20 cellular contexts compared by ENCODE assay signal in the genomic region with DNA sequence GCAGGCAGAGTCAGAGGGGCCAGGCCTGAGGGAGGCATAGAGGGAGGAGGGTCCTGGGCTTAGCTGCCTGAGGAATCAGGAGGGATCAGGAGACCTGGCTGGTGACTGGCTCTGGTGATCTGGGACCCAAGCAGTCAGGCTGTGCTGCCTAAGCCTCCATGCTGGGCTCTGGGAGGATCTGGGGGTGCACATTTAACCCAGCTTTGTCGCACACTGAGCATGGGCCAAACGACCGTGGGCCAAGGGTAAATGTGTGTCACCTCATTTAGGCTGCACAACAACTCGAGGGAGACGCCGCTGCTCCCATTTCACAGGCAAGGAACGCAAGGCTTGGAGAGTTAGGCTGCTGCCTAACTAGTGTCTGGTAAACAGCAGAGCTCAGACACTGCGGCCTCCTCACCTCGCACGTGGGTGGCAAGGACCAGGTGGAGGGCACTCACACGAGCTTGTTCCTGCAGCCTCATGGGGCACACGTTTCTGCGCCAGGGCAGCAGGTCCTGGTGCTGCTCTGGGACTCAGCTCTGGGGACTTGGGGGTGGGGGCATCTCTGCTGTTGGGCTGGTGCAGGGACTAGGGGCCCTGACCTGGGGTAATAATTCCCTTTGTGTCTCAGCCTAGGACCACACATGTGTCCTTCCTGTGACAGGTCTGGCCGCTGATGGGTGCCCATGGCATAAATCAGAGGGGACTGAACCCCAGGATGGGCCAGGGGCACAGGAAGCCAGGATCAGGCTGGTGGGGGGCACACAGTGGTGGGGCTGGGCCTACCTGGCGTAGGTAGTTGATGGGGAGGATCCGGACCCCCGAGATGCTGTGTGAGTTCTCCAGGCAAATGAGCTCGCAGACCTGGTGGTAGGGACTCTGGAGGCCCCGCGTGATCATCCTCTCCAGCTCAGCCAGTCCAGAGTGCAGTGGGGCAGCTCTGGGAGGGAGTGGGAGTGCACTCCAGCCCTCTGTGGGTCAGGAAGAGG. TPM values are rescaled to one million over a fixed set of nuclear protein-coding genes. Genes with fewer than 3 reads are reported as not detected.
DNase-seq lines count a peak whose midpoint lies in the region; ATAC-seq, FAIRE-seq and TF ChIP-seq lines count a peak whose summit lies in the region.
"Had no signal": no experiment of that assay in that cellular context is flagged by ENCODE, and none has a peak within 500 bp of the region (broad histone marks: within the 10 kb centered on the region; RNA-seq: fewer than 3 reads in every experiment).

No MANE protein-coding gene starts in this region.

- H2BK20ac ChIP-seq in H1 (ENCODE audit: low read length), result no peak overlapping the region

- H3K9ac ChIP-seq in PC-3 (ENCODE audit: low read length) (no peak overlapping the region), H1 (replicated peaks in 1 of 4; ENCODE audit: extremely low read depth in 1 of 4, low read depth in 3 of 4, low read length in 3 of 4) (no peak overlapping the region)

- H4K91ac ChIP-seq in H1 (replicated peaks; ENCODE audit: insufficient read length, low read length), result peak overlapping the region; percentile 42

- peaks cover 4% of the 10 kb centered on the region; the same call in 1 of the 2 replicates for H3K23me2 ChIP-seq in H1 (ENCODE audit: low read depth, low read length)

- no peak overlapping the region for H4K5ac ChIP-seq in H1 (ENCODE audit: insufficient read length, low read depth, low read length)

- no peaks in the 10 kb centered on the region for H3K27me3 Mint-ChIP-seq in Caco-2 (ENCODE audit: insufficient read depth, unreplicated experiment)

- CTCF ChIA-PET in Caco-2 (lab: Charles Lee) (interaction anchor here (0.6 to 3.0 kb wide), 17 partner anchors 9 to 171 kb away, joined by 3 to 30 read pairs (median 4); partner anchors contain the start of genes AFMID and TK1), PC-3 (lab: Charles Lee) (interaction anchor here (0.6 to 2.1 kb wide), 12 partner anchors 22 to 231 kb away, joined by 3 to 37 read pairs (median 10); partner anchors contain the start of genes AFMID, SOCS3 and TK1), H1 (lab: Charles Lee; ENCODE audit: partially characterized antibody) (interaction anchor here (0.7 to 5.6 kb wide), 56 partner anchors 8 to 247 kb away, joined by 3 to 53 read pairs (median 6); partner anchors contain the start of genes BIRC5 and TMEM235)

- H3K27ac ChIP-seq in PC-3 (ENCODE audit: low read length) (no peak overlapping the region), H1 (ENCODE audit: low read depth, low read length) (no peak overlapping the region), psoas muscle (no peak overlapping the region), esophagus muscularis mucosa (replicated peaks in 1 of 4) (no peak overlapping the region)
- H3K27ac ChIP-seq: PC-9, SK-N-MC, vagina had no signal

- TF ChIP-seq CTCF in Caco-2 (IDR thresholded peaks at IDR 0.05; ENCODE audit: insufficient read depth in 1 of 2, low read depth in 1 of 2, low read length in 1 of 2, severe bottlenecking in 1 of 2, unreplicated experiment in 1 of 2), result no peak
- TF ChIP-seq CTCF in PC-3 (conservative IDR thresholded peaks at IDR 0.05; ENCODE audit: low read depth, low read length), result no peak
- TF ChIP-seq CTCF in H1 (IDR thresholded peaks at IDR 0.05; ENCODE audit: control extremely low read depth in 1 of 3, insufficient read depth in 1 of 3, low read depth in 1 of 3, low read length in 3 of 3), result no peak
- TF ChIP-seq CTCF in psoas muscle (IDR thresholded peaks at IDR 0.05), result no peak
- no peak for TF ChIP-seq CTCF in esophagus muscularis mucosa (IDR thresholded peaks at IDR 0.05)

- TF ChIP-seq POLR2A in H1 (IDR thresholded peaks at IDR 0.05; ENCODE audit: control extremely low read depth in 1 of 2, low read depth in 2 of 2, low read length in 2 of 2) (no peak), esophagus muscularis mucosa (IDR thresholded peaks at IDR 0.05; ENCODE audit: low read depth) (no peak)

- intact Hi-C loops in Caco-2 (cut with micrococcal nuclease; ENCODE audit: unreplicated experiment), result loop anchor here (1.0 to 2.0 kb wide), 2 partner anchors 137 to 172 kb away; no protein-coding TSS in a partner anchor
- intact Hi-C loops in PC-3 (cut with micrococcal nuclease), result loop anchor here (5.0 kb wide), 2 partner anchors 63 to 233 kb away; partner anchors contain the start of genes AFMID and TK1
- intact Hi-C loops in psoas muscle (cut with DNase I), result loop anchor here (2.0 to 5.0 kb wide), 4 partner anchors 63 to 228 kb away; partner anchors contain the start of genes AFMID (in 1 of the 2) and TK1 (in 1 of the 2)
- intact Hi-C loops in esophagus muscularis mucosa (cut with DNase I), result loop anchor here (5.0 kb wide), 2 partner anchors 83 to 233 kb away; partner anchors contain the start of gene SYNGR2

- H4K8ac ChIP-seq in H1 (ENCODE audit: extremely low read depth, insufficient read depth, low read length), result peak overlapping the region; percentile 74

- ATAC-seq in PC-3, result no peak
- no peak for ATAC-seq in psoas muscle

- H3K23ac ChIP-seq in H1 (ENCODE audit: insufficient read length), result no peak overlapping the region

- H3K9me3 ChIP-seq in Caco-2, result no peaks in the 10 kb centered on the region
- H3K9me3 ChIP-seq in PC-3 (ENCODE audit: low read length), result no peaks in the 10 kb centered on the region
- no peaks in the 10 kb centered on the region for H3K9me3 ChIP-seq in H1 (ENCODE audit: insufficient read depth in 2 of 2, low read depth in 1 of 2, low read length in 1 of 2)
- H3K9me3 ChIP-seq in psoas muscle, result no peaks in the 10 kb centered on the region
- no peaks in the 10 kb centered on the region for H3K9me3 ChIP-seq in esophagus muscularis mucosa
- H3K9me3 ChIP-seq: stomach, vagina had no signal

- no peak for TF ChIP-seq RAD21 in H1 (IDR thresholded peaks at IDR 0.05 in 1 of 2, conservative IDR thresholded peaks at IDR 0.05 in 1 of 2; ENCODE audit: low read depth in 2 of 2, low read length in 2 of 2)

- H3K4me3 ChIP-seq in Caco-2 (ENCODE audit: low read depth, low read length) (no peak overlapping the region), PC-3 (ENCODE audit: low read length) (no peak overlapping the region), H1 (ENCODE audit: extremely low read depth in 1 of 4, insufficient read depth in 2 of 4, low read depth in 3 of 4, low read length in 4 of 4) (peak overlapping the region in 3 of 4 experiments; percentile 6 to 23 (median 17); a peak in 1 of 8 replicates), psoas muscle (peak overlapping the region; percentile 41), esophagus muscularis mucosa (no peak overlapping the region)
- H3K4me3 ChIP-seq: K562, SK-N-MC, vagina had no signal

- no peaks in the 10 kb centered on the region for H3F3A ChIP-seq in PC-3 (ENCODE audit: low read length, unreplicated experiment)

- no peak for FAIRE-seq in H1 (lab: Jason Lieb, UNC)
- FAIRE-seq: endometrium, islet of Langerhans had no signal

- POLR2A ChIA-PET in Caco-2 (lab: Charles Lee), result interaction anchor here (0.6 to 1.0 kb wide), 3 partner anchors 63 to 172 kb away, joined by 3 read pairs; partner anchors contain the start of genes AFMID and TK1
- POLR2A ChIA-PET in PC-3 (lab: Charles Lee; ENCODE audit: unreplicated experiment), result interaction anchor here (0.6 kb wide), 1 partner anchor 155 kb away, joined by 4 read pairs; no protein-coding TSS in a partner anchor
- POLR2A ChIA-PET in H1 (lab: Charles Lee; ENCODE audit: partially characterized antibody), result interaction anchor here (0.7 to 3.1 kb wide), 6 partner anchors 13 to 77 kb away, joined by 3 to 19 read pairs (median 6); no protein-coding TSS in a partner anchor

- H2BK15ac ChIP-seq in H1 (ENCODE audit: low read length), result peak overlapping the region; percentile 66; the same call in 1 of the 2 replicates

- peaks cover 19% of the 10 kb centered on the region for H3K4me1 Mint-ChIP-seq in Caco-2 (ENCODE audit: low read depth, unreplicated experiment)

- BruUV-seq in Caco-2 (replicated peaks; lab: Mats Ljungman, UMichigan) (no TSS peak), PC-3 (replicated peaks; lab: Mats Ljungman, UMichigan) (no TSS peak)

- no peak overlapping the region for H3K4me3 Mint-ChIP-seq in Caco-2 (ENCODE audit: unreplicated experiment)
- H3K4me3 Mint-ChIP-seq: memory B cell had no signal

- peak overlapping the region; percentile 30; the same call in 1 of the 2 replicates for H2BK5ac ChIP-seq in H1 (ENCODE audit: low read depth, low read length)

- H3K4me1 ChIP-seq in Caco-2 (peaks cover 13% of the 10 kb centered on the region), PC-3 (ENCODE audit: insufficient read depth, low read length) (peaks cover 18% of the 10 kb centered on the region), H1 (replicated peaks in 1 of 4; ENCODE audit: control insufficient read depth in 3 of 4, insufficient read depth in 4 of 4, low read length in 3 of 4) (peaks cover 0 to 23% (median 13%) of the 10 kb centered on the region in 4 experiments; a peak in 5 of 7 replicates), psoas muscle (peaks cover 13% of the 10 kb centered on the region), esophagus muscularis mucosa (peaks cover 12 to 36% (median 31%) of the 10 kb centered on the region in 4 donors)

- H4K20me1 ChIP-seq in PC-3 (ENCODE audit: low read length) (no peaks in the 10 kb centered on the region), H1 (replicated peaks in 1 of 2; ENCODE audit: control insufficient read depth in 1 of 2, insufficient read depth in 2 of 2, low read length in 2 of 2) (no peaks in the 10 kb centered on the region)

- H2AFZ ChIP-seq in PC-3 (ENCODE audit: low read length) (no peak overlapping the region), H1 (ENCODE audit: low read length) (no peak overlapping the region)

- TF ChIP-seq EP300 in H1 (IDR thresholded peaks at IDR 0.05; ENCODE audit: borderline replicate concordance in 1 of 2, low read depth in 2 of 2, low read length in 2 of 2), result no peak
- no peak for TF ChIP-seq EP300 in esophagus muscularis mucosa (IDR thresholded peaks at IDR 0.05)

- DNase-seq in Caco-2 (no peak), PC-3 (no peak), H1 (ENCODE audit: low read depth in 1 of 2, low spot score in 2 of 2) (no peak), psoas muscle (no peak), 8988T (no peak), esophagus muscularis mucosa (ENCODE audit: extremely low spot score) (no peak), activated T-cell treated with anti-CD3 and anti-CD28 coated beads for 4 hours (no peak), NCI-H446 (lab: John Stamatoyannopoulos, UW) (no peak)

- no peaks in the 10 kb centered on the region for H3K9me2 ChIP-seq in PC-3 (replicated peaks; ENCODE audit: low read length)

- peak overlapping the region; percentile 45 for H3K27ac Mint-ChIP-seq in Caco-2 (ENCODE audit: unreplicated experiment)
- H3K27ac Mint-ChIP-seq: memory B cell had no signal

- no peak overlapping the region for H3K56ac ChIP-seq in H1 (replicated peaks; ENCODE audit: insufficient read length, low read depth, low read length)

- peak overlapping the region; percentile 97 for H2BK12ac ChIP-seq in H1 (ENCODE audit: low read depth, low read length)

- H3K18ac ChIP-seq in H1 (ENCODE audit: extremely low read depth, low read length), result peak overlapping the region; percentile 24

- no peak overlapping the region for H3K14ac ChIP-seq in H1 (ENCODE audit: insufficient read length)

- no peak overlapping the region for H2AK5ac ChIP-seq in H1 (ENCODE audit: low read depth, low read length)

- no peak overlapping the region for H3K4ac ChIP-seq in H1 (replicated peaks; ENCODE audit: insufficient read length, low read depth, low read length)

- H3K79me2 ChIP-seq in PC-3 (ENCODE audit: low read length), result 0 out of 2 replicates have a peak, but pooled peaks cover 4% of the 10 kb centered on the region
- no peaks in the 10 kb centered on the region for H3K79me2 ChIP-seq in H1 (ENCODE audit: control insufficient read depth in 1 of 2, insufficient read depth in 2 of 2, low read length in 2 of 2)

- H3K79me1 ChIP-seq in H1 (ENCODE audit: low read depth, low read length), result no peaks in the 10 kb centered on the region

- H3K36me3 ChIP-seq in Caco-2 (ENCODE audit: control insufficient read depth, insufficient read depth, low read length) (no peaks in the 10 kb centered on the region), PC-3 (ENCODE audit: low read depth, low read length) (no peaks in the 10 kb centered on the region), H1 (ENCODE audit: control insufficient read depth in 2 of 4, insufficient read depth in 4 of 4, low read length in 3 of 4) (no peaks in the 10 kb centered on the region), psoas muscle (ENCODE audit: insufficient read depth in 1 of 2, low read depth in 1 of 2) (no peaks in the 10 kb centered on the region), esophagus muscularis mucosa (no peaks in the 10 kb centered on the region)
- H3K36me3 ChIP-seq: stomach, vagina had no signal

- 82% methylated on average over 19 of the region's 20 CpGs; no CpG with 5 or more reads in 1 of the 2 experiments for WGBS in H1 (ENCODE audit: extremely low coverage in 1 of 2, insufficient coverage in 1 of 2, insufficient read length in 1 of 2, insufficient replicate concordance in 2 of 2, low coverage in 1 of 2, low lambda C conversion rate in 2 of 2, missing lambda C conversion rate in 1 of 2), 2 experiments
- WGBS in psoas muscle, 3 donors, result 64 to 67% (median 66%) methylated on average over 19 to 20 of the region's 20 CpGs
- WGBS in esophagus muscularis mucosa, result 100% methylated on average over 1 of the region's 20 CpGs

- peak overlapping the region; percentile 41 for H2BK120ac ChIP-seq in H1 (replicated peaks; ENCODE audit: low read depth, low read length)

- peak overlapping the region; percentile 82; the same call in 1 of the 2 replicates for H3K4me2 ChIP-seq in PC-3 (ENCODE audit: low read length)
- H3K4me2 ChIP-seq in H1 (ENCODE audit: insufficient read depth in 1 of 2, low read depth in 2 of 2, low read length in 2 of 2), result peak overlapping the region in 1 of 2 experiments; percentile 18; a peak in 1 of 4 replicates

- H3K36me3 Mint-ChIP-seq in Caco-2 (ENCODE audit: insufficient read depth, unreplicated experiment), result peaks cover 6% of the 10 kb centered on the region
- H3K36me3 Mint-ChIP-seq: memory B cell had no signal

- H3K27me3 ChIP-seq in Caco-2 (replicated peaks; ENCODE audit: control insufficient read depth, insufficient read depth, low read length) (no peaks in the 10 kb centered on the region), PC-3 (ENCODE audit: low read length) (no peaks in the 10 kb centered on the region), H1 (replicated peaks in 1 of 4; ENCODE audit: control insufficient read depth in 3 of 4, extremely low read depth in 1 of 4, insufficient read depth in 3 of 4, low read length in 3 of 4) (no peaks in the 10 kb centered on the region), psoas muscle (ENCODE audit: insufficient read depth in 3 of 3, low read length in 2 of 3) (no peaks in the 10 kb centered on the region), esophagus muscularis mucosa (peaks cover 0 to 13% (median 0%) of the 10 kb centered on the region in 4 donors)
- H3K27me3 ChIP-seq: vagina had no signal

- peaks cover 8% of the 10 kb centered on the region for H3K9me3 Mint-ChIP-seq in Caco-2 (ENCODE audit: unreplicated experiment)

RNA-seq across cellular contexts. Expression of gene TMEM235, which starts 18.7 kb away (rescaled TPM):
- total RNA-seq in Caco-2 (2022), result not detected in 2 replicates
- total RNA-seq in PC-3 (2014; rRNA removed), result not detected in 2 replicates
- 0.15 TPM in 1 of 2 replicates, not detected in the other for total RNA-seq in H1 (2021; fragmentation: NEBNext Ultra II Directional; extraction: Animal tissue kit (Norgen Biotek cat#: 25700))
- polyA plus RNA-seq in H1 (2011; rRNA removed), result 0.05 and 0.14 TPM in 2 replicates
- 0.17 TPM for polyA plus RNA-seq in H1 (2011; cell fraction: cytosol; rRNA removed)
- polyA plus RNA-seq in H1 (2011; cell fraction: nucleus; rRNA removed), result 0.68 TPM
- 0.13 to 0.36 TPM (median 0.23 TPM) in 4 replicates for polyA plus RNA-seq in H1 (2012, experiment 1 of 2)
- polyA plus RNA-seq in H1 (2012, experiment 2 of 2), result not detected
- 0.02 TPM for polyA plus RNA-seq in H1 (2013, experiment 1 of 2)
- not detected for polyA plus RNA-seq in H1 (2013, experiment 2 of 2)
- polyA minus RNA-seq in H1 (2011; rRNA and poly(A)+ RNA removed), result not detected in 2 replicates
- not detected for polyA minus RNA-seq in H1 (2011; cell fraction: cytosol; rRNA and poly(A)+ RNA removed)
- not detected for polyA minus RNA-seq in H1 (2011; cell fraction: nucleus; rRNA and poly(A)+ RNA removed)
- total RNA-seq in psoas muscle, result not detected
- polyA plus RNA-seq in psoas muscle, result not detected
- not detected for total RNA-seq in esophagus muscularis mucosa
- total RNA-seq: Calu3, cardiac septum, H7, K562, PC-9, right cardiac atrium, stomach, vagina had no signal
- polyA plus RNA-seq: K562, right cardiac atrium, stomach had no signal

RNA-seq across cellular contexts. Expression of gene BIRC5, which starts 36.1 kb away (rescaled TPM):
- total RNA-seq in Caco-2 (2022) (82.0 and 88.8 TPM in 2 replicates), PC-3 (2014; rRNA removed) (271 and 304 TPM in 2 replicates), psoas muscle (under 1 TPM in 2 of 4 donors, not detected in 2; 0.12 to 0.34 TPM), esophagus muscularis mucosa (1 to 10 TPM in 1 of 4 donors, under 1 TPM in 2, not detected in 1; under 0.01 to 2.0 (median 0.13) TPM)
- total RNA-seq in H1 (2021; fragmentation: NEBNext Ultra II Directional; extraction: Animal tissue kit (Norgen Biotek cat#: 25700)), result 106 and 108 TPM in 2 replicates
- polyA plus RNA-seq in H1 (2011; rRNA removed) (42.2 and 48.8 TPM in 2 replicates), psoas muscle (under 1 TPM; 0.06 to 0.96 (median 0.23) TPM)
- 53.5 TPM for polyA plus RNA-seq in H1 (2011; cell fraction: cytosol; rRNA removed)
- 78.0 TPM for polyA plus RNA-seq in H1 (2011; cell fraction: nucleus; rRNA removed)
- polyA plus RNA-seq in H1 (2012, experiment 1 of 2), result 58.7 to 71.7 TPM (median 68.1 TPM) in 4 replicates
- polyA plus RNA-seq in H1 (2012, experiment 2 of 2), result 111 TPM
- polyA plus RNA-seq in H1 (2013, experiment 1 of 2), result 64.6 TPM
- 66.0 TPM for polyA plus RNA-seq in H1 (2013, experiment 2 of 2)
- 39.6 and 46.5 TPM in 2 replicates for polyA minus RNA-seq in H1 (2011; rRNA and poly(A)+ RNA removed)
- polyA minus RNA-seq in H1 (2011; cell fraction: cytosol; rRNA and poly(A)+ RNA removed), result 43.1 TPM
- polyA minus RNA-seq in H1 (2011; cell fraction: nucleus; rRNA and poly(A)+ RNA removed), result 41.5 TPM

Comparison
In these comparisons a context has a peak if more than half of its experiments do, and no peak if none do; other contexts are left out.
1. H3K4me3 ChIP-seq: peak in H1 (3 of 4) and psoas muscle (single experiment); none in Caco-2 (single experiment), PC-3 (single experiment) and esophagus muscularis mucosa (0 of 4).
2. RNA of gene BIRC5, which starts 36.1 kb away (total RNA-seq): 271 to 304 TPM in PC-3, 106 to 108 TPM in H1 and 82.0 to 88.8 TPM in Caco-2; under 0.01 to 2.0 TPM in esophagus muscularis mucosa and 0.12 to 0.34 TPM in psoas muscle; every median in the first group is over 10 times any median in the second.